34 cellular contexts compared by ENCODE assay signal in the genomic region with DNA sequence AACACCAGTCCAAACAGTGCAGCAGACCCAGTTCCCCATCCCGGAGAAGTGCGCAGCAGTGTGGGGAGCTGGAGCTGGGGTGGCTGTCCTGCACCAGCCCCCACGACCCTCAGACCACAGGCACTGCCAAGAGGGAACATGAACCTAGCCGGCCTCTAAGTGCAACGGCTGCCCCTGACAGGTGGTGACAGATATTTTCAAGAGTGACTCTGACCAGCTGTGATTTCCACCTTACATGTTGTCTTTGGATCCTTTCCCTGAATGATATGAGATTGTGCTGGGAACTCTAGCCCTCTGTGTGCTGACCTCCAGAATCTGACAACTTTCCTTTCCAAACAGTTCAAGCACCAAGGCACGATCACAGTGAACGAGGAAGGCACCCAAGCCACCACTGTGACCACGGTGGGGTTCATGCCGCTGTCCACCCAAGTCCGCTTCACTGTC. TPM values are rescaled to one million over a fixed set of nuclear protein-coding genes. Genes with fewer than 3 reads are reported as not detected.
DNase-seq lines count a peak whose midpoint lies in the region; ATAC-seq, FAIRE-seq and TF ChIP-seq lines count a peak whose summit lies in the region.
"Had no signal": no experiment of that assay in that cellular context is flagged by ENCODE, and none has a peak within 500 bp of the region (broad histone marks: within the 10 kb centered on the region; RNA-seq: fewer than 3 reads in every experiment).

No MANE protein-coding gene starts in this region.

- no peak for TF ChIP-seq RAD21 in HepG2 (CRISPR knock-in tag; IDR thresholded peaks at IDR 0.05)

- peak; percentile 7 to 61 for DNase-seq in NCI-H524 (lab: John Stamatoyannopoulos, UW)
- DNase-seq in NCI-H524 treated with DMSO at 0.1 percent for 48 hours (lab: John Stamatoyannopoulos, UW), result no peak
- DNase-seq in Right ventricle myocardium superior, result no peak
- DNase-seq in HepG2 (ENCODE audit: low spot score), result no peak
- no peak for DNase-seq in posterior cingulate gyrus
- no peak for DNase-seq in GM19238 (ENCODE audit: insufficient read length, low spot score)
- DNase-seq in islet precursor cell, result no peak
- DNase-seq: activated CD4-positive, alpha-beta T cell treated with anti-CD3 and anti-CD28 coated beads for 4 hours; activated CD8-positive, alpha-beta memory T cell treated with anti-CD3 and anti-CD28 coated beads for 24 hours; activated effector memory CD4-positive, alpha-beta T cell treated with Interleukin-2 at 50 U/mL for 16 hours; amygdala; DND-41; effector CD4-positive, alpha-beta T cell; GF-D8; GM23248; lower lobe of right lung; natural killer cell; NCI-H1105 treated with DMSO at 0.1 percent for 48 hours; NCI-H2081; occipital lobe; Peyer's patch; SIG-M5; small intestine; stimulated activated naive CD4-positive, alpha-beta T cell; SW 1271 had no signal

- no peaks in the 10 kb centered on the region for H3K27me3 ChIP-seq in HepG2 (ENCODE audit: control insufficient read depth in 1 of 2, insufficient read depth in 2 of 2, low read length in 2 of 2)
- H3K27me3 ChIP-seq: Peyer's patch had no signal

- peak; percentile 88 for ATAC-seq in Right ventricle myocardium superior (ENCODE audit: poor library complexity)
- no peak for ATAC-seq in HepG2
- no peak for ATAC-seq in GM21381 (IDR thresholded peaks at IDR 0.05; ENCODE audit: unreplicated experiment)
- ATAC-seq: activated naive CD4-positive, alpha-beta T cell treated with anti-CD3 and anti-CD28 coated beads, Interleukin-2, amount 50 U/mL, for 72 hours; lower lobe of right lung; natural killer cell had no signal

- peaks cover 33 to 74% of the 10 kb centered on the region in 2 experiments for H3K36me3 ChIP-seq in HepG2 (replicated peaks in 1 of 2; ENCODE audit: control insufficient read depth in 1 of 2, insufficient read depth in 2 of 2, low read length in 2 of 2)

- no peak overlapping the region for H2AFZ ChIP-seq in HepG2 (ENCODE audit: low read length)
- H2AFZ ChIP-seq: GM23248 had no signal

- peaks cover 20% of the 10 kb centered on the region for H4K20me1 ChIP-seq in HepG2 (ENCODE audit: insufficient read depth, low read length)

- 92% methylated on average over 8 of the region's 10 CpGs for WGBS in HepG2 (ENCODE audit: low lambda C conversion rate)

- peak; percentile 11 to 35; a peak in 3 of 4 replicates for TF ChIP-seq POLR2A in HepG2 (IDR thresholded peaks at IDR 0.05; ENCODE audit: insufficient read depth in 1 of 2, low read depth in 2 of 2, low read length in 2 of 2)

- H3K4me1 ChIP-seq in HepG2 (ENCODE audit: insufficient read depth, low read length), result peaks cover 68% of the 10 kb centered on the region
- H3K4me1 ChIP-seq: lower lobe of right lung had no signal

- peak overlapping the region; percentile 25 for H3K27ac ChIP-seq in HepG2 (ENCODE audit: extremely low read length, insufficient read depth, low read length)
- H3K27ac ChIP-seq: epithelial cell of prostate, GM23248, lower lobe of right lung, Peyer's patch had no signal

- in situ Hi-C loops in HepG2 (cut with HindIII; ENCODE audit: extremely low pct_ligation_motif_present, low pct_unique_long_range_greater_than_20kb), result no loop called here

- no peak for TF ChIP-seq EP300 in HepG2 (IDR thresholded peaks at IDR 0.05; ENCODE audit: low read depth in 2 of 2, low read length in 2 of 2)
- no peak for TF ChIP-seq EP300 in HepG2 (CRISPR knock-in tag; IDR thresholded peaks at IDR 0.05; ENCODE audit: borderline replicate concordance)

- no peaks in the 10 kb centered on the region for H3K9me3 ChIP-seq in HepG2 (ENCODE audit: low read length)
- H3K9me3 ChIP-seq: lower lobe of right lung, Peyer's patch had no signal

- intact Hi-C loops in Right ventricle myocardium superior (cut with DNase I) (loop anchor here (10.0 kb wide), 1 partner anchor 48 kb away; no protein-coding TSS in a partner anchor), HepG2 (cut with micrococcal nuclease; ENCODE audit: unreplicated experiment) (no loop called here), posterior cingulate gyrus (cut with DNase I) (no loop called here)

- BruUV-seq in HepG2 (replicated peaks; lab: Mats Ljungman, UMichigan), result no TSS peak

- FAIRE-seq in HepG2 (lab: Jason Lieb, UNC), result no peak
- FAIRE-seq: colon, islet of Langerhans, small intestine had no signal

- POLR2A ChIA-PET in HepG2 (lab: Yijun Ruan, JAX), result interaction anchor here (11.1 kb wide), 1 partner anchor 11 kb away, joined by 172 read pairs; a partner anchor contains a TSS

- no peak overlapping the region for H3K4me3 ChIP-seq in HepG2 (replicated peaks in 1 of 3; ENCODE audit: insufficient read depth in 1 of 3, low read depth in 2 of 3, low read length in 3 of 3)
- H3K4me3 ChIP-seq: GM23248, lower lobe of right lung, Peyer's patch had no signal

- peaks cover 20% of the 10 kb centered on the region for H3K79me2 ChIP-seq in HepG2 (ENCODE audit: insufficient read depth, low read length)

- H3K9ac ChIP-seq in HepG2 (ENCODE audit: insufficient read depth, low read depth, low read length), result no peak overlapping the region
- H3K9ac ChIP-seq: GM23248 had no signal

- TF ChIP-seq CTCF in HepG2 (CRISPR knock-in tag; IDR thresholded peaks at IDR 0.05), result no peak

- CTCF ChIA-PET in HepG2 (lab: Yijun Ruan, JAX; ENCODE audit: low intra/inter-chr PET ratio, low total read pairs), result no interaction called here

- no peak overlapping the region for H3K4me2 ChIP-seq in HepG2 (ENCODE audit: low read depth, low read length)

TF ChIP-seq in HepG2, 621 proteins besides CTCF, POLR2A, EP300 and RAD21:
- no peak for TF ChIP-seq RCOR2 (CRISPR knock-in tag; IDR thresholded peaks at IDR 0.05)
- TF ChIP-seq, protein P1, sequence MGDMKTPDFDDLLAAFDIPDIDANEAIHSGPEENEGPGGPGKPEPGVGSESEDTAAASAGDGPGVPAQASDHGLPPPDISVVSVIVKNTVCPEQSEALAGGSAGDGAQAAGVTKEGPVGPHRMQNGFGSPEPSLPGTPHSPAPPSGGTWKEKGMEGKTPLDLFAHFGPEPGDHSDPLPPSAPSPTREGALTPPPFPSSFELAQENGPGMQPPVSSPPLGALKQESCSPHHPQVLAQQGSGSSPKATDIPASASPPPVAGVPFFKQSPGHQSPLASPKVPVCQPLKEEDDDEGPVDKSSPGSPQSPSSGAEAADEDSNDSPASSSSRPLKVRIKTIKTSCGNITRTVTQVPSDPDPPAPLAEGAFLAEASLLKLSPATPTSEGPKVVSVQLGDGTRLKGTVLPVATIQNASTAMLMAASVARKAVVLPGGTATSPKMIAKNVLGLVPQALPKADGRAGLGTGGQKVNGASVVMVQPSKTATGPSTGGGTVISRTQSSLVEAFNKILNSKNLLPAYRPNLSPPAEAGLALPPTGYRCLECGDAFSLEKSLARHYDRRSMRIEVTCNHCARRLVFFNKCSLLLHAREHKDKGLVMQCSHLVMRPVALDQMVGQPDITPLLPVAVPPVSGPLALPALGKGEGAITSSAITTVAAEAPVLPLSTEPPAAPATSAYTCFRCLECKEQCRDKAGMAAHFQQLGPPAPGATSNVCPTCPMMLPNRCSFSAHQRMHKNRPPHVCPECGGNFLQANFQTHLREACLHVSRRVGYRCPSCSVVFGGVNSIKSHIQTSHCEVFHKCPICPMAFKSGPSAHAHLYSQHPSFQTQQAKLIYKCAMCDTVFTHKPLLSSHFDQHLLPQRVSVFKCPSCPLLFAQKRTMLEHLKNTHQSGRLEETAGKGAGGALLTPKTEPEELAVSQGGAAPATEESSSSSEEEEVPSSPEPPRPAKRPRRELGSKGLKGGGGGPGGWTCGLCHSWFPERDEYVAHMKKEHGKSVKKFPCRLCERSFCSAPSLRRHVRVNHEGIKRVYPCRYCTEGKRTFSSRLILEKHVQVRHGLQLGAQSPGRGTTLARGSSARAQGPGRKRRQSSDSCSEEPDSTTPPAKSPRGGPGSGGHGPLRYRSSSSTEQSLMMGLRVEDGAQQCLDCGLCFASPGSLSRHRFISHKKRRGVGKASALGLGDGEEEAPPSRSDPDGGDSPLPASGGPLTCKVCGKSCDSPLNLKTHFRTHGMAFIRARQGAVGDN (CRISPR knock-in tag; IDR thresholded peaks at IDR 0.05), result peak; percentile 32; the same call in 1 of the 2 replicates
- TF ChIP-seq HNF4G (IDR thresholded peaks at IDR 0.05; ENCODE audit: borderline replicate concordance, low read depth, low read length), result no peak
- TF ChIP-seq HNF4G (CRISPR knock-in tag; IDR thresholded peaks at IDR 0.05; ENCODE audit: borderline replicate concordance, low read depth), result no peak
- peak; percentile 50 for TF ChIP-seq RBFOX2 (IDR thresholded peaks at IDR 0.05; ENCODE audit: low read depth, low read length)
- 0 out of 2 replicates have a peak, but pooled peaks have one; percentile 37 for TF ChIP-seq ZNF891 (CRISPR knock-in tag; IDR thresholded peaks at IDR 0.05)
- peak; percentile 87 for TF ChIP-seq AGO2 (optimal IDR thresholded peaks at IDR 0.05; ENCODE audit: low read depth, low read length)

RNA-seq across cellular contexts. Expression of a gene that starts 12.6 kb away (rescaled TPM):
- total RNA-seq in Right ventricle myocardium superior (0.08 TPM), HepG2 (2016; rRNA removed; fragmentation: Illumina TruSeq; extraction: Trizol) (55.6 and 111 TPM in 2 replicates)
- total RNA-seq in HepG2 (2016; cell fraction: cytosol; rRNA removed; fragmentation: Illumina TruSeq; extraction: Trizol; ENCODE audit: low read depth), result 16.4 and 19.8 TPM in 2 replicates
- 53.2 and 106 TPM in 2 replicates for total RNA-seq in HepG2 (2016; cell fraction: insoluble cytoplasmic fraction; rRNA removed; fragmentation: Illumina TruSeq; extraction: Trizol)
- total RNA-seq in HepG2 (2016; cell fraction: membrane; rRNA removed; fragmentation: Illumina TruSeq; extraction: Trizol), result 35.3 and 35.7 TPM in 2 replicates
- total RNA-seq in HepG2 (2016; cell fraction: nucleus; rRNA removed; fragmentation: Illumina TruSeq; extraction: Trizol), result 108 and 133 TPM in 2 replicates
- polyA plus RNA-seq in HepG2 (2011; rRNA removed), result 350 and 408 TPM in 2 replicates
- polyA plus RNA-seq in HepG2 (2011; cell fraction: cytosol; rRNA removed), result 341 and 453 TPM in 2 replicates
- polyA plus RNA-seq in HepG2 (2011; cell fraction: nucleus; rRNA removed), result 146 and 188 TPM in 2 replicates
- polyA plus RNA-seq in HepG2 (2012), result 497 and 593 TPM in 2 replicates
- polyA plus RNA-seq in HepG2 (2016; cell fraction: cytosol; fragmentation: Illumina TruSeq; extraction: Trizol; ENCODE audit: low read depth), result 30.3 and 32.4 TPM in 2 replicates
- 91.5 and 101 TPM in 2 replicates for polyA plus RNA-seq in HepG2 (2016; cell fraction: insoluble cytoplasmic fraction; fragmentation: Illumina TruSeq; extraction: Trizol; ENCODE audit: low read depth)
- 45.7 and 51.9 TPM in 2 replicates for polyA plus RNA-seq in HepG2 (2016; cell fraction: membrane; fragmentation: Illumina TruSeq; extraction: Trizol; ENCODE audit: low read depth)
- polyA plus RNA-seq in HepG2 (2016; cell fraction: nucleus; fragmentation: Illumina TruSeq; extraction: Trizol; ENCODE audit: insufficient read depth, low read depth), result 228 and 244 TPM in 2 replicates
- polyA minus RNA-seq in HepG2 (2011; rRNA and poly(A)+ RNA removed; ENCODE audit: low replicate concordance), result 0.37 and 351 TPM in 2 replicates
- 132 and 186 TPM in 2 replicates for polyA minus RNA-seq in HepG2 (2011; cell fraction: cytosol; rRNA and poly(A)+ RNA removed)
- polyA minus RNA-seq in HepG2 (2011; cell fraction: nucleus; rRNA and poly(A)+ RNA removed), result 67.9 and 98.5 TPM in 2 replicates
- total RNA-seq: A172; activated naive CD4-positive, alpha-beta T cell treated with anti-CD3 and anti-CD28 coated beads, Interleukin-2, amount 50 U/mL, for 72 hours; bronchial epithelial cell; GM23248; HT-29; MCF 10A; Peyer's patch had no signal

Comparison
In these comparisons a context has a peak if more than half of its experiments do, and no peak if none do; other contexts are left out.
1. DNase-seq: peak in NCI-H524 (2 of 2); none in NCI-H524 treated with DMSO at 0.1 percent for 48 hours (single experiment), Right ventricle myocardium superior (single experiment), HepG2 (single experiment), posterior cingulate gyrus (0 of 10), GM19238 (single experiment) and islet precursor cell (single experiment).
2. RNA of a gene that starts 12.6 kb away (total RNA-seq): 16.4 to 133 TPM in HepG2; 0.08 TPM in Right ventricle myocardium superior (single experiment); every median in the first group is over 10 times any median in the second.